Comparison of ENCODE assay signal across 8 cellular contexts in the genomic region with DNA sequence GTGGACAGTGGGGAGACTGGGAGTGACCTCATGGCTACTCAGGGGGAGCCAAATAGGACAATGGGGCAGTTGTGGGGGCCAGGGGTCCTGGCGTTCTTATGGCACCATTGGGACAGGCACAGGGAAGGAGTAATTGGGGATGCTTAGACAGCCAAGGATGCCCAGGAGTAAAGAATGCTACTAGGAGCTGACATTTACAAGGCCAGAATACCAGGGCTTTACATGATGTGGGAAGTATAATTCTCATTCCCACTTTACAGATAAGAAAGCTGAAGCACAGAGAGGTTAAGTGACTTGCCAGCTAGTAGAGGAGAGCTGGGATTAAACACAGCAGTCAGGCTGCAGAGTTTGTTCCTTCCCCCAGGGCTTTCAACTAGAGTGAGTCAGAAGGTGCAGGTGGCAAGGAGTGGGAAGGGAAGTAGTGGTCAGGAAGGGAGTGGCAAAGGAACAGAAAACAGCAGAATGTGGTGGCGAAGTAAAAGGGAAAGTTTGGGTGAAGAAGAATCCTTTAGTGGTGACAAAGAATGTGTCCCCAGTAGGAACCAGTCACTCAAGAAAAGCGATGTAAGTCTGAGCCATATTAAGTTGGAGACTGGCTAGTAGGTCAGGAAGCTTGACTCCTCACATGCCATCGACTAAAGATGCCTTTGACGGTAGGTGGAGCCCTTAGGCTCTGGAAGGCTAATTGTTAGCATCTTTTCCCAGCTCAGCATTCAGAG. TPM values are rescaled to one million over a fixed set of nuclear protein-coding genes. Genes with fewer than 3 reads are reported as not detected.
DNase-seq lines count a peak whose midpoint lies in the region; ATAC-seq and TF ChIP-seq lines count a peak whose summit lies in the region.

No MANE protein-coding gene starts in this region.

- no peak for TF ChIP-seq POLR2A in Peyer's patch (IDR thresholded peaks at IDR 0.05)
- TF ChIP-seq POLR2A in gastrocnemius medialis (IDR thresholded peaks at IDR 0.05): no peak
- TF ChIP-seq POLR2A in vagina (IDR thresholded peaks at IDR 0.05): no peak

- no peak overlapping the region for H3K27ac Mint-ChIP-seq in stimulated activated naive B cell treated with anti-CD40 and anti-IgM and Interleukin-4, amounts not matched to agents 10 μg/mL and 1 μg/mL and 100 μg/mL, for 72 hours

- H3K36me3 ChIP-seq in Peyer's patch: no peaks in the 10 kb centered on the region
- no peaks in the 10 kb centered on the region for H3K36me3 ChIP-seq in gastrocnemius medialis
- no peaks in the 10 kb centered on the region for H3K36me3 ChIP-seq in vagina

- no peaks in the 10 kb centered on the region for H3K9me3 ChIP-seq in Peyer's patch
- no peaks in the 10 kb centered on the region for H3K9me3 ChIP-seq in gastrocnemius medialis
- no peaks in the 10 kb centered on the region for H3K9me3 ChIP-seq in vagina

- H3K9me3 Mint-ChIP-seq in stimulated activated naive B cell treated with anti-CD40 and anti-IgM and Interleukin-4, amounts not matched to agents 10 μg/mL and 1 μg/mL and 100 μg/mL, for 72 hours: peaks cover 3% of the 10 kb centered on the region in 2 donors

- H3K4me3 ChIP-seq in Peyer's patch (no peak overlapping the region), fibroblast of the aortic adventitia (ENCODE audit: low read depth, low read length) (no peak overlapping the region), gastrocnemius medialis (no peak overlapping the region), vagina (no peak overlapping the region)

- no peaks in the 10 kb centered on the region for H3K27me3 ChIP-seq in Peyer's patch
- H3K27me3 ChIP-seq in gastrocnemius medialis: no peaks in the 10 kb centered on the region
- no peaks in the 10 kb centered on the region for H3K27me3 ChIP-seq in vagina

- in situ Hi-C loops in GM13977 (cut with MboI; ENCODE audit: low pct_unique_long_range_greater_than_20kb, low sequenced_read_pairs, unreplicated experiment) (no loop called here), gastrocnemius medialis (cut with MboI; ENCODE audit: low sequenced_read_pairs in 4 of 4) (loop anchor here in 1 of 4 donors (10.0 kb wide), 1 partner anchor 291 kb away; no protein-coding TSS in a partner anchor)

- TF ChIP-seq CTCF in GM13977 (IDR thresholded peaks at IDR 0.05; ENCODE audit: extremely low read depth, insufficient read depth, missing control alignments) (peak; percentile 18), Peyer's patch (IDR thresholded peaks at IDR 0.05) (peak in 4 of 6 experiments; percentile 24 to 61 (median 56)), fibroblast of the aortic adventitia (IDR thresholded peaks at IDR 0.05; ENCODE audit: insufficient read depth, low read length) (peak; percentile 33), gastrocnemius medialis (IDR thresholded peaks at IDR 0.05 in 4 of 5, conservative IDR thresholded peaks at IDR 0.05 in 1 of 5) (no peak), vagina (IDR thresholded peaks at IDR 0.05) (no peak)

- H3K27me3 Mint-ChIP-seq in stimulated activated naive B cell treated with anti-CD40 and anti-IgM and Interleukin-4, amounts not matched to agents 10 μg/mL and 1 μg/mL and 100 μg/mL, for 72 hours: peaks cover 24 to 31% of the 10 kb centered on the region in 2 donors

- intact Hi-C loops in gastrocnemius medialis (cut with DNase I; ENCODE audit: low total_unique reads): loop anchor here (5.0 to 10.0 kb wide), 2 partner anchors 81 to 294 kb away; a partner anchor contains a TSS
- intact Hi-C loops in vagina (cut with DNase I): loop anchor here (5.0 kb wide), 1 partner anchor 289 kb away; no protein-coding TSS in a partner anchor

- no peak overlapping the region for H3K4me3 Mint-ChIP-seq in stimulated activated naive B cell treated with anti-CD40 and anti-IgM and Interleukin-4, amounts not matched to agents 10 μg/mL and 1 μg/mL and 100 μg/mL, for 72 hours

- H3K4me1 Mint-ChIP-seq in stimulated activated naive B cell treated with anti-CD40 and anti-IgM and Interleukin-4, amounts not matched to agents 10 μg/mL and 1 μg/mL and 100 μg/mL, for 72 hours: peaks cover 18 to 23% of the 10 kb centered on the region in 2 donors

- peak; percentile 79 to 82 for ATAC-seq in stimulated activated naive B cell treated with anti-CD40 and anti-IgM and Interleukin-4, amounts not matched to agents 10 μg/mL and 1 μg/mL and 100 μg/mL, for 72 hours (replicated peaks)
- ATAC-seq in GM18870 (IDR thresholded peaks at IDR 0.05; ENCODE audit: unreplicated experiment) (no peak), gastrocnemius medialis (no peak)

- DNase-seq in Ammon's horn (ENCODE audit: low spot score) (peak; percentile 22), GM13977 (ENCODE audit: low spot score) (no peak), Peyer's patch (peak in 1 of 3 donors; percentile 50), fibroblast of the aortic adventitia (ENCODE audit: low read depth) (peak; percentile 31), gastrocnemius medialis (no peak), vagina (ENCODE audit: extremely low spot score in 2 of 2) (no peak)
- peak; percentile 38 for DNase-seq in stimulated activated naive B cell treated with anti-CD40 and anti-IgM and Interleukin-4, amounts not matched to agents 10 μg/mL and 1 μg/mL and 100 μg/mL, for 72 hours

- no peaks in the 10 kb centered on the region for H3K36me3 Mint-ChIP-seq in stimulated activated naive B cell treated with anti-CD40 and anti-IgM and Interleukin-4, amounts not matched to agents 10 μg/mL and 1 μg/mL and 100 μg/mL, for 72 hours

- H3K27ac ChIP-seq in Peyer's patch: no peak overlapping the region
- H3K27ac ChIP-seq in gastrocnemius medialis: no peak overlapping the region
- no peak overlapping the region for H3K27ac ChIP-seq in vagina

- no peaks in the 10 kb centered on the region for H3K4me1 ChIP-seq in Peyer's patch
- H3K4me1 ChIP-seq in gastrocnemius medialis: no peaks in the 10 kb centered on the region
- peaks cover 5% of the 10 kb centered on the region for H3K4me1 ChIP-seq in vagina

RNA-seq across cellular contexts. Expression of a gene that starts 32.8 kb away (rescaled TPM):
- total RNA-seq in Peyer's patch (10 to 100 TPM in 1 of 4 donors, 1 to 10 TPM in 3; 2.5 to 16.5 (median 8.0) TPM), fibroblast of the aortic adventitia (ENCODE audit: low replicate concordance) (0.54 and 3.2 TPM in 2 replicates), gastrocnemius medialis (10 to 100 TPM in 1 of 4 donors, 1 to 10 TPM in 3; 5.6 to 11.8 (median 6.2) TPM), vagina (9.6 TPM)

Comparison
In these comparisons a context has a peak if more than half of its experiments do, and no peak if none do; other contexts are left out.
1. DNase-seq: peak in Ammon's horn (single experiment), fibroblast of the aortic adventitia (single experiment) and stimulated activated naive B cell treated with anti-CD40 and anti-IgM and Interleukin-4, amounts not matched to agents 10 μg/mL and 1 μg/mL and 100 μg/mL, for 72 hours (single experiment); none in GM13977 (single experiment), gastrocnemius medialis (0 of 2) and vagina (0 of 2).
2. CTCF ChIP-seq: peak in GM13977 (single experiment), Peyer's patch (4 of 6) and fibroblast of the aortic adventitia (single experiment); none in gastrocnemius medialis (0 of 5) and vagina (0 of 3).
3. ATAC-seq: peak in stimulated activated naive B cell treated with anti-CD40 and anti-IgM and Interleukin-4, amounts not matched to agents 10 μg/mL and 1 μg/mL and 100 μg/mL, for 72 hours (2 of 2); none in GM18870 (single experiment) and gastrocnemius medialis (0 of 2).